24 cellular contexts compared by ENCODE assay signal in genomic region chr20:15827628-15828027, GRCh38.
"Had no signal": no experiment of that assay in that cellular context is flagged by ENCODE, and none has a peak within 500 bp of the region (broad histone marks: within the 10 kb centered on the region; RNA-seq: fewer than 3 reads in every experiment).

No MANE protein-coding gene starts in this region.

- H3K27ac ChIP-seq: colonic mucosa, esophagus muscularis mucosa, foreskin keratinocyte, heart right ventricle, left lung, lower lobe of right lung had no signal

- H3K27me3 ChIP-seq: colonic mucosa, esophagus muscularis mucosa, foreskin keratinocyte, left lung had no signal

- H3K27ac Mint-ChIP-seq: dendritic cell treated with granulocyte-macrophage colony-stimulating factor and Interleukin-4, amounts not matched to agents 40 ng/mL and 50 ng/mL, for 4 days; effector memory CD8-positive, alpha-beta T cell; endodermal cell; mesothelial cell of epicardium had no signal

- H3K36me3 Mint-ChIP-seq: mesothelial cell of epicardium had no signal

- FAIRE-seq: endometrium, frontal cortex, islet of Langerhans, keratinocyte had no signal

- ATAC-seq: effector memory CD8-positive, alpha-beta T cell; foreskin keratinocyte; heart right ventricle; left cardiac atrium; left lung; left ventricle myocardium superior; lower lobe of right lung; mucosa of descending colon had no signal

- H3K4me3 ChIP-seq: colonic mucosa, esophagus muscularis mucosa, heart right ventricle, left lung, lower lobe of right lung, mucosa of descending colon had no signal

- H3K36me3 ChIP-seq: colonic mucosa, esophagus muscularis mucosa, heart right ventricle, left lung, lower lobe of right lung had no signal

- H3K27me3 Mint-ChIP-seq: effector memory CD8-positive, alpha-beta T cell had no signal

- DNase-seq: colonic mucosa; cortex of kidney; effector CD8-positive, alpha-beta T cell; effector memory CD8-positive, alpha-beta T cell; endodermal cell; foreskin keratinocyte; glutamatergic neuron; head of caudate nucleus; heart right ventricle; hippocampal formation; left cardiac atrium; left lung; left ventricle myocardium superior; lower lobe of right lung; mesenchymal stem cell; mucosa of descending colon; naive B cell had no signal

- H3K4me3 Mint-ChIP-seq: dendritic cell treated with granulocyte-macrophage colony-stimulating factor and Interleukin-4, amounts not matched to agents 40 ng/mL and 50 ng/mL, for 4 days; effector memory CD8-positive, alpha-beta T cell; endodermal cell; mesothelial cell of epicardium; naive B cell had no signal

- H3K9me3 Mint-ChIP-seq: dendritic cell treated with granulocyte-macrophage colony-stimulating factor and Interleukin-4, amounts not matched to agents 40 ng/mL and 50 ng/mL, for 4 days; endodermal cell; mesothelial cell of epicardium; naive B cell had no signal

- H3K4me1 ChIP-seq: colonic mucosa, esophagus muscularis mucosa, heart right ventricle, left lung, lower lobe of right lung had no signal

- H3K4me1 Mint-ChIP-seq: mesothelial cell of epicardium, naive B cell had no signal

- H3K9me3 ChIP-seq: colonic mucosa, esophagus muscularis mucosa, heart right ventricle, left lung, lower lobe of right lung, mucosa of descending colon had no signal
